Comparison of ENCODE assay signal across 30 cellular contexts in genomic region chr5:130692766-130693165, GRCh38.
DNase-seq lines count a peak whose midpoint lies in the region; ATAC-seq and TF ChIP-seq lines count a peak whose summit lies in the region.
"Had no signal": no experiment of that assay in that cellular context is flagged by ENCODE, and none has a peak within 500 bp of the region (broad histone marks: within the 10 kb centered on the region; RNA-seq: fewer than 3 reads in every experiment).

No MANE protein-coding gene starts in this region.

- H3K27me3 Mint-ChIP-seq in activated T-helper 2 cell treated with anti-CD3 and anti-CD28 coated beads, Interferon-gamma antibody, Interleukin-2, Interleukin-4, amounts not matched to agents 10 μg/mL and 5 μg/mL and 100 μg/mL, durations not matched to agents 14 hours and 24 hours and 36 hours (ENCODE audit: low read depth): peaks cover 7% of the 10 kb centered on the region
- H3K27me3 Mint-ChIP-seq: memory B cell had no signal

- DNase-seq in NCI-H2171 treated with DMSO at 0.1 percent for 48 hours (lab: John Stamatoyannopoulos, UW): peak; percentile 2
- DNase-seq in NCI-H2171 (lab: John Stamatoyannopoulos, UW): no peak
- peak; percentile 73 for DNase-seq in adipocyte (ENCODE audit: low read depth)
- peak; percentile 6 for DNase-seq in iris pigment epithelial cell (ENCODE audit: low read depth)
- peak; percentile 18 for DNase-seq in stromal cell of bone marrow (ENCODE audit: low read depth)
- no peak for DNase-seq in activated T-helper 2 cell treated with anti-CD3 and anti-CD28 coated beads, Interferon-gamma antibody, Interleukin-2, Interleukin-4, amounts not matched to agents 10 μg/mL and 5 μg/mL and 100 μg/mL, durations not matched to agents 14 hours and 24 hours and 36 hours (ENCODE audit: low spot score)
- no peak for DNase-seq in omental fat pad (ENCODE audit: low spot score)
- no peak for DNase-seq in GM19240 (ENCODE audit: insufficient read length, low spot score)
- DNase-seq: activated CD4-positive, alpha-beta T cell treated with anti-CD3 and anti-CD28 coated beads, Interleukin-2, amount 10 ng/mL, durations not matched to agents 24 days and 14 days; activated T-cell treated with anti-CD3 and anti-CD28 coated beads, Interleukin-2, amount 50 U/mL, for 1 hour; body of pancreas; CD4-positive, alpha-beta memory T cell; DMS 273 treated with DMSO at 0.1 percent for 48 hours; effector memory CD8-positive, alpha-beta T cell; EL; IMR-90; NCI-H1092 treated with DMSO at 0.1 percent for 48 hours; NCI-H2081; NK-92 treated with Interleukin-12 subunit alpha and Interleukin-12 subunit beta, amount 100 ng/mL, for 24 hours; Right ventricle myocardium superior; stimulated activated CD8-positive, alpha-beta memory T cell treated with anti-CD3 and anti-CD28 coated beads, Interleukin-4, amount 100 ng/mL, for 48 hours; stimulated activated naive CD8-positive, alpha-beta T cell treated with anti-CD3 and anti-CD28 coated beads, Interleukin-15, amount 100 ng/mL, for 72 hours; thyroid gland had no signal

- H3K4me3 ChIP-seq in adipocyte (ENCODE audit: low read length): no peak overlapping the region
- H3K4me3 ChIP-seq: body of pancreas, gastroesophageal sphincter, GM12878, hepatocyte, thyroid gland, vagina had no signal

- H3K36me3 Mint-ChIP-seq in activated T-helper 2 cell treated with anti-CD3 and anti-CD28 coated beads, Interferon-gamma antibody, Interleukin-2, Interleukin-4, amounts not matched to agents 10 μg/mL and 5 μg/mL and 100 μg/mL, durations not matched to agents 14 hours and 24 hours and 36 hours (ENCODE audit: low read depth): no peaks in the 10 kb centered on the region
- H3K36me3 Mint-ChIP-seq: CD4-positive, alpha-beta memory T cell; memory B cell had no signal

- no peak for ATAC-seq in omental fat pad (ENCODE audit: low FRiP score)
- ATAC-seq: body of pancreas; effector memory CD8-positive, alpha-beta T cell; esophagus mucosa; gastroesophageal sphincter; GM12878; left lobe of liver; stimulated activated naive CD8-positive, alpha-beta T cell treated with anti-CD3 and anti-CD28 coated beads, Interleukin-15, amount 100 ng/mL, for 72 hours had no signal

- intact Hi-C loops in activated T-helper 2 cell treated with anti-CD3 and anti-CD28 coated beads, Interferon-gamma antibody, Interleukin-2, Interleukin-4, amounts not matched to agents 10 μg/mL and 5 μg/mL and 100 μg/mL, durations not matched to agents 14 hours and 24 hours and 36 hours (cut with micrococcal nuclease): no loop called here

- no peaks in the 10 kb centered on the region for H3K27me3 ChIP-seq in adipocyte (replicated peaks; ENCODE audit: control insufficient read depth, insufficient read depth, low read length)
- H3K27me3 ChIP-seq: body of pancreas, gastroesophageal sphincter, hepatocyte, thyroid gland, vagina had no signal

- H3K9me3 ChIP-seq in adipocyte (ENCODE audit: control insufficient read depth, low read length): no peaks in the 10 kb centered on the region
- H3K9me3 ChIP-seq: body of pancreas, gastroesophageal sphincter, thyroid gland, vagina had no signal

- H3K27ac Mint-ChIP-seq in activated T-helper 2 cell treated with anti-CD3 and anti-CD28 coated beads, Interferon-gamma antibody, Interleukin-2, Interleukin-4, amounts not matched to agents 10 μg/mL and 5 μg/mL and 100 μg/mL, durations not matched to agents 14 hours and 24 hours and 36 hours: no peak overlapping the region
- H3K27ac Mint-ChIP-seq: activated CD4-positive, alpha-beta T cell treated with anti-CD3 and anti-CD28 coated beads, Interleukin-2, amount 10 ng/mL, durations not matched to agents 24 days and 14 days; CD4-positive, alpha-beta memory T cell; effector memory CD8-positive, alpha-beta T cell; memory B cell; stimulated activated naive CD8-positive, alpha-beta T cell treated with anti-CD3 and anti-CD28 coated beads, Interleukin-15, amount 100 ng/mL, for 72 hours had no signal

- no peaks in the 10 kb centered on the region for H3K4me1 Mint-ChIP-seq in activated T-helper 2 cell treated with anti-CD3 and anti-CD28 coated beads, Interferon-gamma antibody, Interleukin-2, Interleukin-4, amounts not matched to agents 10 μg/mL and 5 μg/mL and 100 μg/mL, durations not matched to agents 14 hours and 24 hours and 36 hours (ENCODE audit: low read depth)
- H3K4me1 Mint-ChIP-seq: CD4-positive, alpha-beta memory T cell; memory B cell; stimulated activated naive CD8-positive, alpha-beta T cell treated with anti-CD3 and anti-CD28 coated beads, Interleukin-15, amount 100 ng/mL, for 72 hours had no signal

- no peaks in the 10 kb centered on the region for H3K9me3 Mint-ChIP-seq in activated T-helper 2 cell treated with anti-CD3 and anti-CD28 coated beads, Interferon-gamma antibody, Interleukin-2, Interleukin-4, amounts not matched to agents 10 μg/mL and 5 μg/mL and 100 μg/mL, durations not matched to agents 14 hours and 24 hours and 36 hours
- H3K9me3 Mint-ChIP-seq: activated CD4-positive, alpha-beta T cell treated with anti-CD3 and anti-CD28 coated beads, Interleukin-2, amount 10 ng/mL, durations not matched to agents 24 days and 14 days; CD4-positive, alpha-beta memory T cell; effector memory CD8-positive, alpha-beta T cell; stimulated activated naive CD8-positive, alpha-beta T cell treated with anti-CD3 and anti-CD28 coated beads, Interleukin-15, amount 100 ng/mL, for 72 hours had no signal

- H3K4me3 Mint-ChIP-seq in activated T-helper 2 cell treated with anti-CD3 and anti-CD28 coated beads, Interferon-gamma antibody, Interleukin-2, Interleukin-4, amounts not matched to agents 10 μg/mL and 5 μg/mL and 100 μg/mL, durations not matched to agents 14 hours and 24 hours and 36 hours (ENCODE audit: low read depth): no peak overlapping the region
- H3K4me3 Mint-ChIP-seq: activated CD4-positive, alpha-beta T cell treated with anti-CD3 and anti-CD28 coated beads, Interleukin-2, amount 10 ng/mL, durations not matched to agents 24 days and 14 days; CD4-positive, alpha-beta memory T cell; effector memory CD8-positive, alpha-beta T cell; memory B cell; stimulated activated naive CD8-positive, alpha-beta T cell treated with anti-CD3 and anti-CD28 coated beads, Interleukin-15, amount 100 ng/mL, for 72 hours had no signal

- no peak for TF ChIP-seq CTCF in omental fat pad (IDR thresholded peaks at IDR 0.05)

- peaks cover 17% of the 10 kb centered on the region for H3K4me1 ChIP-seq in adipocyte (ENCODE audit: control insufficient read depth, insufficient read depth, low read length)
- H3K4me1 ChIP-seq: body of pancreas, gastroesophageal sphincter, thyroid gland, vagina had no signal

- no peak overlapping the region for H3K9ac ChIP-seq in adipocyte (ENCODE audit: low read length)

- no peaks in the 10 kb centered on the region for H3K36me3 ChIP-seq in adipocyte (ENCODE audit: control insufficient read depth, insufficient read depth, low read length, severe bottlenecking)
- H3K36me3 ChIP-seq: gastroesophageal sphincter, thyroid gland, vagina had no signal

Comparison
In these comparisons a context has a peak if more than half of its experiments do, and no peak if none do; other contexts are left out.
1. DNase-seq: peak in NCI-H2171 treated with DMSO at 0.1 percent for 48 hours (single experiment), adipocyte (single experiment), iris pigment epithelial cell (single experiment) and stromal cell of bone marrow (single experiment); none in NCI-H2171 (single experiment), activated T-helper 2 cell treated with anti-CD3 and anti-CD28 coated beads, Interferon-gamma antibody, Interleukin-2, Interleukin-4, amounts not matched to agents 10 μg/mL and 5 μg/mL and 100 μg/mL, durations not matched to agents 14 hours and 24 hours and 36 hours (single experiment), omental fat pad (single experiment) and GM19240 (single experiment).